11 cellular contexts compared by ENCODE assay signal in genomic region chr20:50690562-50690978, GRCh38. TPM values are rescaled to one million over a fixed set of nuclear protein-coding genes. Genes with fewer than 3 reads are reported as not detected.
A peak's percentile ranks its signal among the peaks of the same experiment; 100 is the strongest.
DNase-seq lines count a peak whose midpoint lies in the region; ATAC-seq and TF ChIP-seq lines count a peak whose summit lies in the region.
"Had no signal": no experiment of that assay in that cellular context is flagged by ENCODE, and none has a peak within 500 bp of the region (broad histone marks: within the 10 kb centered on the region; RNA-seq: fewer than 3 reads in every experiment).

No MANE protein-coding gene starts in this region.

- no peak for ATAC-seq in activated naive CD4-positive, alpha-beta T cell treated with anti-CD3 and anti-CD28 coated beads, Interleukin-2, amount 50 U/mL, for 72 hours
- ATAC-seq in upper lobe of right lung = no peak
- ATAC-seq: activated CD8-positive, alpha-beta T cell treated with anti-CD3 and anti-CD28 coated beads, Interleukin-2, amount 10 ng/mL, durations not matched to agents 7 days and 5 days had no signal

- H3K9me3 Mint-ChIP-seq in activated naive CD4-positive, alpha-beta T cell treated with anti-CD3 and anti-CD28 coated beads, Interleukin-2, amount 50 U/mL, for 24 hours = no peaks in the 10 kb centered on the region
- no peaks in the 10 kb centered on the region for H3K9me3 Mint-ChIP-seq in activated naive CD4-positive, alpha-beta T cell treated with anti-CD3 and anti-CD28 coated beads, Interleukin-2, amount 50 U/mL, for 72 hours
- H3K9me3 Mint-ChIP-seq in endodermal cell = no peaks in the 10 kb centered on the region
- H3K9me3 Mint-ChIP-seq: IgD-negative memory B cell had no signal

- H3K4me3 Mint-ChIP-seq in activated naive CD4-positive, alpha-beta T cell treated with anti-CD3 and anti-CD28 coated beads, Interleukin-2, amount 50 U/mL, for 24 hours = peak overlapping the region; percentile 51
- peak overlapping the region; percentile 62 for H3K4me3 Mint-ChIP-seq in endodermal cell
- H3K4me3 Mint-ChIP-seq: activated CD8-positive, alpha-beta T cell treated with anti-CD3 and anti-CD28 coated beads, Interleukin-2, amount 10 ng/mL, durations not matched to agents 7 days and 5 days had no signal

- no peak overlapping the region for H2BK120ac ChIP-seq in mesendoderm (ENCODE audit: low read depth, low read length)

- H3K18ac ChIP-seq in mesendoderm (ENCODE audit: low read length) = no peak overlapping the region

- no peaks in the 10 kb centered on the region for H3K79me2 ChIP-seq in mesendoderm (ENCODE audit: control insufficient read depth, insufficient read depth, low read length)

- TF ChIP-seq CTCF in endodermal cell (conservative IDR thresholded peaks at IDR 0.05) (no peak), upper lobe of right lung (IDR thresholded peaks at IDR 0.05) (no peak)

- H3K36me3 ChIP-seq in endodermal cell (ENCODE audit: control insufficient read depth, insufficient read depth, low read length) (no peaks in the 10 kb centered on the region), mesendoderm (ENCODE audit: control insufficient read depth, insufficient read depth, low read length) (no peaks in the 10 kb centered on the region), upper lobe of right lung (no peaks in the 10 kb centered on the region)

- 27 to 33% methylated on average over 4 to 11 of the region's 11 CpGs for WGBS in endodermal cell (ENCODE audit: insufficient coverage in 1 of 2, insufficient read length in 1 of 2), 2 experiments
- no CpG with 5 or more reads among the region's 11 CpGs for WGBS in mesendoderm (ENCODE audit: extremely low coverage, insufficient coverage, low lambda C conversion rate)

- H4K5ac ChIP-seq in mesendoderm (ENCODE audit: low read length) = no peak overlapping the region

- no peak overlapping the region for H2BK5ac ChIP-seq in mesendoderm (ENCODE audit: low read length)

- H3K4me2 ChIP-seq in mesendoderm (ENCODE audit: low read length) = peak overlapping the region; percentile 86

- H3K4me1 ChIP-seq in endodermal cell (ENCODE audit: control insufficient read depth, insufficient read depth, low read length) = no peaks in the 10 kb centered on the region
- H3K4me1 ChIP-seq in mesendoderm (ENCODE audit: control insufficient read depth, low read depth, low read length) = peaks cover 5% of the 10 kb centered on the region
- peaks cover 7% of the 10 kb centered on the region for H3K4me1 ChIP-seq in upper lobe of right lung

- peaks cover 31% of the 10 kb centered on the region for H3K27me3 Mint-ChIP-seq in activated naive CD4-positive, alpha-beta T cell treated with anti-CD3 and anti-CD28 coated beads, Interleukin-2, amount 50 U/mL, for 24 hours
- peaks cover 22% of the 10 kb centered on the region for H3K27me3 Mint-ChIP-seq in endodermal cell (ENCODE audit: insufficient read depth)

- intact Hi-C loops in upper lobe of right lung (cut with DNase I) = loop anchor here (10.0 kb wide), 1 partner anchor 56 kb away; no protein-coding TSS in a partner anchor

- no peak overlapping the region for H2AK5ac ChIP-seq in mesendoderm (ENCODE audit: low read length)

- H3K23ac ChIP-seq in mesendoderm (ENCODE audit: low read length) = no peak overlapping the region

- H3K36me3 Mint-ChIP-seq in activated naive CD4-positive, alpha-beta T cell treated with anti-CD3 and anti-CD28 coated beads, Interleukin-2, amount 50 U/mL, for 24 hours = no peaks in the 10 kb centered on the region
- no peaks in the 10 kb centered on the region for H3K36me3 Mint-ChIP-seq in activated naive CD4-positive, alpha-beta T cell treated with anti-CD3 and anti-CD28 coated beads, Interleukin-2, amount 50 U/mL, for 72 hours
- H3K36me3 Mint-ChIP-seq in endodermal cell (ENCODE audit: low read depth) = no peaks in the 10 kb centered on the region

- no peaks in the 10 kb centered on the region for H3K79me1 ChIP-seq in mesendoderm (ENCODE audit: low read length)

- H3K4ac ChIP-seq in mesendoderm (ENCODE audit: low read depth, low read length) = no peak overlapping the region

- no peak overlapping the region for H3K9ac ChIP-seq in endodermal cell (ENCODE audit: extremely low read depth, low read length, poor library complexity, severe bottlenecking)
- H3K9ac ChIP-seq in mesendoderm (ENCODE audit: low read length) = peak overlapping the region; percentile 48

- no peaks in the 10 kb centered on the region for H3K9me3 ChIP-seq in endodermal cell (ENCODE audit: control insufficient read depth, low read length)
- no peaks in the 10 kb centered on the region for H3K9me3 ChIP-seq in upper lobe of right lung

- peak overlapping the region; percentile 73 for H3K56ac ChIP-seq in mesendoderm (ENCODE audit: low read length)

- H3K4me3 ChIP-seq in endodermal cell (ENCODE audit: low read length) = peak overlapping the region; percentile 43
- no peak overlapping the region for H3K4me3 ChIP-seq in mesendoderm (ENCODE audit: low read length)
- H3K4me3 ChIP-seq in upper lobe of right lung = peak overlapping the region; percentile 46

- no peak overlapping the region for H2BK15ac ChIP-seq in mesendoderm (replicated peaks; ENCODE audit: low read depth)

- no peak overlapping the region for H3K27ac Mint-ChIP-seq in activated naive CD4-positive, alpha-beta T cell treated with anti-CD3 and anti-CD28 coated beads, Interleukin-2, amount 50 U/mL, for 24 hours
- no peak overlapping the region for H3K27ac Mint-ChIP-seq in activated naive CD4-positive, alpha-beta T cell treated with anti-CD3 and anti-CD28 coated beads, Interleukin-2, amount 50 U/mL, for 72 hours
- H3K27ac Mint-ChIP-seq in endodermal cell = no peak overlapping the region
- H3K27ac Mint-ChIP-seq: activated CD8-positive, alpha-beta T cell treated with anti-CD3 and anti-CD28 coated beads, Interleukin-2, amount 10 ng/mL, durations not matched to agents 7 days and 5 days had no signal

- no peak overlapping the region for H3K27ac ChIP-seq in endodermal cell (ENCODE audit: low read depth, low read length)
- H3K27ac ChIP-seq in mesendoderm (ENCODE audit: low read depth, low read length) = no peak overlapping the region
- H3K27ac ChIP-seq in upper lobe of right lung = peak overlapping the region; percentile 47
- H3K27ac ChIP-seq: C4-2B had no signal

- peaks cover 30% of the 10 kb centered on the region for H3K27me3 ChIP-seq in endodermal cell (ENCODE audit: control insufficient read depth, insufficient read depth, low read length, poor library complexity, severe bottlenecking)
- H3K27me3 ChIP-seq in mesendoderm (ENCODE audit: insufficient read depth, low read length, poor library complexity) = no peaks in the 10 kb centered on the region
- peaks cover 13% of the 10 kb centered on the region for H3K27me3 ChIP-seq in upper lobe of right lung

- no peak overlapping the region for H4K8ac ChIP-seq in mesendoderm (ENCODE audit: low read depth, low read length)

- peaks cover 14% of the 10 kb centered on the region for H3K4me1 Mint-ChIP-seq in activated naive CD4-positive, alpha-beta T cell treated with anti-CD3 and anti-CD28 coated beads, Interleukin-2, amount 50 U/mL, for 24 hours
- H3K4me1 Mint-ChIP-seq in endodermal cell = peaks cover 22% of the 10 kb centered on the region

- no peak for DNase-seq in activated naive CD4-positive, alpha-beta T cell treated with anti-CD3 and anti-CD28 coated beads, Interleukin-2, amount 50 U/mL, for 72 hours (ENCODE audit: low spot score in 2 of 2)
- DNase-seq in endodermal cell (no peak), mesendoderm (peak; percentile 49), upper lobe of right lung (no peak), NCI-H1105 treated with DMSO at 0.1 percent for 48 hours (lab: John Stamatoyannopoulos, UW) (no peak), NCI-H2196 treated with DMSO at 0.1 percent for 48 hours (lab: John Stamatoyannopoulos, UW; ENCODE audit: unreplicated experiment) (no peak), hypothalamus (lab: John Stamatoyannopoulos, UW) (no peak)
- DNase-seq: activated CD8-positive, alpha-beta T cell treated with anti-CD3 and anti-CD28 coated beads, Interleukin-2, amount 10 ng/mL, durations not matched to agents 7 days and 5 days had no signal

RNA-seq across cellular contexts. Expression of gene RIPOR3, which starts 0.8 kb away (rescaled TPM):
- total RNA-seq in activated naive CD4-positive, alpha-beta T cell treated with anti-CD3 and anti-CD28 coated beads, Interleukin-2, amount 50 U/mL, for 72 hours = under 1 TPM in 1 of 2 donors, not detected in 1; 0.08 TPM
- total RNA-seq in endodermal cell (1 to 10 TPM in 1 of 2 donors, under 1 TPM in 1; 0.46 to 1.4 TPM), upper lobe of right lung (6.8 TPM)
- polyA plus RNA-seq in endodermal cell (2013, experiment 1 of 2) = 0.96 TPM
- 0.25 TPM for polyA plus RNA-seq in endodermal cell (2013, experiment 2 of 2)
- 0.06 TPM for polyA plus RNA-seq in mesendoderm (2013, experiment 1 of 2)
- polyA plus RNA-seq in mesendoderm (2013, experiment 2 of 2) = 0.11 TPM
- total RNA-seq: activated CD8-positive, alpha-beta T cell treated with anti-CD3 and anti-CD28 coated beads, Interleukin-2, amount 10 ng/mL, durations not matched to agents 7 days and 5 days had no signal

RNA-seq across cellular contexts. Expression of gene PARD6B, which starts 40.8 kb away (rescaled TPM):
- total RNA-seq in activated naive CD4-positive, alpha-beta T cell treated with anti-CD3 and anti-CD28 coated beads, Interleukin-2, amount 50 U/mL, for 72 hours = 1 to 10 TPM; 5.6 to 6.9 TPM
- total RNA-seq in endodermal cell (10 to 100 TPM; 29.0 to 36.7 TPM), upper lobe of right lung (43.2 TPM)
- 5.8 TPM for polyA plus RNA-seq in endodermal cell (2013, experiment 1 of 2)
- polyA plus RNA-seq in endodermal cell (2013, experiment 2 of 2) = 7.0 TPM
- polyA plus RNA-seq in mesendoderm (2013, experiment 1 of 2) = 4.0 TPM
- 3.9 TPM for polyA plus RNA-seq in mesendoderm (2013, experiment 2 of 2)
